Comparison of ENCODE assay signal across 28 cellular contexts in the genomic region with DNA sequence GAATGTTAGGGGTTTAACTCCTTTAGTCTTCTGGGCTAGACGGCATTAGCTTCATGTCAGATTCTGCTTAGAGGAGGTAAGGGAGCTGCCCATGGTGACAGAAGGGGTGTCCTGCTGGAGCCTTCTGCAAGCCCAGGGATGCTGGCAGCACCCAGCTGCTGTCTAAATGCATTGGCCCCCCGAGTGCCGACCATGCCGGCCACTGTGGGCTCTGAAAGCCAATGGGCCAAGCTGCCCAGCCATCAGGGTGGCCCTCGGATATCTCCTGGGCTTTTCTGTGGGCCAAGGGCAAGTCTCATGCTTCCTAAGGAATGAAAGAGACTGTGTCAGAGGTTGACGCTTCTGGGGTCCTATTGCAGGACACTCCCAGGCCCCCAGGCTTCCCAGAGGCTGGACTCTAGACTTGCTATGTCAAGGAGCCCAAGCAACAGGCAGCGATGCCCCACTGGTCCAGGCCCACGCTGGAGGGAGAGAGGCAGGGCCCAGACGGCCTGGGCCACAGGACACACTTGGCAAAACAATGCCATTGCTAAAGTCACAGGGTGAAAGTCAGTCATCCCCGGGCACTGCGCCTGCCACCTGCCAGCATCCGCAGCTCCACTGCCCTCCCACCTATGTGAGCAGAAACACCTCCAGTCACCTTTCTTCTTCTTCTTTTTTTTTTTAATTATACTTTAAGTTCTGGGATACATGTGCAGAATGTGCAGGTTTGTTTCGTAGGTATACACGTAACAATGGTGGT.
"Had no signal": no experiment of that assay in that cellular context is flagged by ENCODE, and none has a peak within 500 bp of the region (broad histone marks: within the 10 kb centered on the region; RNA-seq: fewer than 3 reads in every experiment).

No MANE protein-coding gene starts in this region.

- H3K27me3 ChIP-seq: pancreas, right lobe of liver, thyroid gland, tibial nerve, upper lobe of left lung, vagina had no signal

- DNase-seq: naive thymus-derived CD8-positive, alpha-beta T cell; nephron progenitor cell; nucleus accumbens; pancreas; psoas muscle; right cardiac atrium; right lobe of liver; sigmoid colon; small intestine; stimulated activated CD4-positive, alpha-beta T cell treated with anti-CD3 and anti-CD28 coated beads, Interleukin-15, amount 100 ng/mL, for 24 hours; stimulated activated CD4-positive, alpha-beta T cell treated with anti-CD3 and anti-CD28 coated beads, Interleukin-2, amount 100 ng/mL, for 24 hours; stimulated activated CD4-positive, alpha-beta T cell treated with anti-CD3 and anti-CD28 coated beads, Interleukin-2, amount 100 ng/mL, for 48 hours; stimulated activated CD4-positive, alpha-beta T cell treated with anti-CD3 and anti-CD28 coated beads, Interleukin-4, amount 100 ng/mL, for 24 hours; stimulated activated naive B cell treated with anti-CD40 and anti-IgM and Interleukin-4, amounts not matched to agents 10 μg/mL and 1 μg/mL and 100 μg/mL, for 72 hours; stimulated activated naive CD4-positive, alpha-beta T cell treated with Interleukin-2 at 50 U/mL for 16 hours; stomach; thyroid gland; trophoblast cell had no signal

- H3K9me3 Mint-ChIP-seq: natural killer cell treated with Interleukin-12 subunit alpha and Interleukin-12 subunit beta and Interleukin-15 and Interleukin-18, amount 100 ng/mL, for 72 hours; neural crest cell; stimulated activated effector memory CD8-positive, alpha-beta T cell treated with anti-CD3 and anti-CD28 coated beads, Interleukin-12 subunit alpha, Interleukin-12 subunit beta, amount 100 ng/mL, for 72 hours; stimulated activated naive B cell treated with anti-CD40 and anti-IgM and Interleukin-4, amounts not matched to agents 10 μg/mL and 1 μg/mL and 100 μg/mL, for 72 hours; stimulated activated naive CD8-positive, alpha-beta T cell treated with anti-CD3 and anti-CD28 coated beads, Interleukin-15, Interleukin-2, amounts not matched to agents 100 ng/mL and 50 ng/mL, for 24 hours had no signal

- H3K9me3 ChIP-seq: neutrophil, pancreas, psoas muscle, right lobe of liver, sigmoid colon, stomach, thoracic aorta, thyroid gland, tibial nerve, upper lobe of left lung, vagina had no signal

- H3K36me3 ChIP-seq: neutrophil, pancreas, right lobe of liver, sigmoid colon, stomach, thoracic aorta, thyroid gland, tibial nerve, upper lobe of left lung, vagina had no signal

- H3K4me1 ChIP-seq: pancreas, psoas muscle, right lobe of liver had no signal

- H3K4me3 ChIP-seq: pancreas, psoas muscle, right lobe of liver, sigmoid colon, stomach, thoracic aorta, thyroid gland, tibial nerve, upper lobe of left lung, vagina had no signal

- H3K27ac ChIP-seq: neutrophil, pancreas, psoas muscle, right lobe of liver, sigmoid colon, stomach, thoracic aorta, thyroid gland, tibial nerve, upper lobe of left lung, vagina had no signal

- H3K27ac Mint-ChIP-seq: natural killer cell treated with Interleukin-12 subunit alpha and Interleukin-12 subunit beta and Interleukin-15 and Interleukin-18, amount 100 ng/mL, for 72 hours; nephron progenitor cell; progenitor cell of endocrine pancreas; stimulated activated effector memory CD8-positive, alpha-beta T cell treated with anti-CD3 and anti-CD28 coated beads, Interleukin-12 subunit alpha, Interleukin-12 subunit beta, amount 100 ng/mL, for 72 hours; stimulated activated naive B cell treated with anti-CD40 and anti-IgM and Interleukin-4, amounts not matched to agents 10 μg/mL and 1 μg/mL and 100 μg/mL, for 72 hours; stimulated activated naive CD8-positive, alpha-beta T cell treated with anti-CD3 and anti-CD28 coated beads, Interleukin-15, Interleukin-2, amounts not matched to agents 100 ng/mL and 50 ng/mL, for 24 hours had no signal

- H3K4me3 Mint-ChIP-seq: naive thymus-derived CD8-positive, alpha-beta T cell; natural killer cell treated with Interleukin-12 subunit alpha and Interleukin-12 subunit beta and Interleukin-15 and Interleukin-18, amount 100 ng/mL, for 72 hours; nephron progenitor cell; neural crest cell; stimulated activated effector memory CD8-positive, alpha-beta T cell treated with anti-CD3 and anti-CD28 coated beads, Interleukin-12 subunit alpha, Interleukin-12 subunit beta, amount 100 ng/mL, for 72 hours; stimulated activated naive B cell treated with anti-CD40 and anti-IgM and Interleukin-4, amounts not matched to agents 10 μg/mL and 1 μg/mL and 100 μg/mL, for 72 hours; stimulated activated naive CD8-positive, alpha-beta T cell treated with anti-CD3 and anti-CD28 coated beads, Interleukin-15, Interleukin-2, amounts not matched to agents 100 ng/mL and 50 ng/mL, for 24 hours had no signal

- H3K4me1 Mint-ChIP-seq: neural crest cell; stimulated activated effector memory CD8-positive, alpha-beta T cell treated with anti-CD3 and anti-CD28 coated beads, Interleukin-12 subunit alpha, Interleukin-12 subunit beta, amount 100 ng/mL, for 72 hours; stimulated activated naive B cell treated with anti-CD40 and anti-IgM and Interleukin-4, amounts not matched to agents 10 μg/mL and 1 μg/mL and 100 μg/mL, for 72 hours had no signal

- H3K36me3 Mint-ChIP-seq: naive thymus-derived CD8-positive, alpha-beta T cell; natural killer cell treated with Interleukin-12 subunit alpha and Interleukin-12 subunit beta and Interleukin-15 and Interleukin-18, amount 100 ng/mL, for 72 hours; stimulated activated effector memory CD8-positive, alpha-beta T cell treated with anti-CD3 and anti-CD28 coated beads, Interleukin-12 subunit alpha, Interleukin-12 subunit beta, amount 100 ng/mL, for 72 hours; stimulated activated naive B cell treated with anti-CD40 and anti-IgM and Interleukin-4, amounts not matched to agents 10 μg/mL and 1 μg/mL and 100 μg/mL, for 72 hours had no signal
